22 cellular contexts compared by ENCODE assay signal in the genomic region with DNA sequence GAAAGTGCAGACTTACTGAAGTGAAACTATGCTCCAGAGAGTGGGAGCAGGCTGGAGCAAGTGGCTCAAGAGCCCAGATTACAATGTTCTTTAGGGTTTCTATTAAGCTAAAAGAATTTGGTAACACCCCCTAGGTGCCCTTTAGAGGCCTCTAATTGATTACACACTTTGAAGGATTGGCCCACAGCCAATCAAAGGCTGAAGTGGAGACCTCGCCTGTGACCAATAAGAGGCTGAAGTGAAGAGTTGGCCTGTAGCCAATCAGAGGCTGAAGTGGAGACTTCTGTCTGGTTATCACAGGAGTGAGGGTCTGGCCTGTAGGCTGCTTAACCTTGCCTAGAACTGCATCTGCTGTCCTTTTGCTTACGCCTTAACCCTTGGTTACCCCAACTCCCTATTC. TPM values are rescaled to one million over a fixed set of nuclear protein-coding genes. Genes with fewer than 3 reads are reported as not detected.
DNase-seq lines count a peak whose midpoint lies in the region; ATAC-seq and TF ChIP-seq lines count a peak whose summit lies in the region.
"Had no signal": no experiment of that assay in that cellular context is flagged by ENCODE, and none has a peak within 500 bp of the region (broad histone marks: within the 10 kb centered on the region; RNA-seq: fewer than 3 reads in every experiment).

No MANE protein-coding gene starts in this region.

- TF ChIP-seq CTCF in WTC11 (IDR thresholded peaks at IDR 0.05) (no peak), neural progenitor cell (IDR thresholded peaks at IDR 0.05) (no peak), uterus (IDR thresholded peaks at IDR 0.05) (no peak)

- POLR2A ChIA-PET in WTC11 (lab: Charles Lee) = no interaction called here

- no peaks in the 10 kb centered on the region for H3F3A ChIP-seq in neural progenitor cell (ENCODE audit: low read depth)

- H3K79me2 ChIP-seq in neural progenitor cell (ENCODE audit: low read depth) = no peaks in the 10 kb centered on the region

- H3K4me1 ChIP-seq in neural progenitor cell (no peaks in the 10 kb centered on the region), uterus (no peaks in the 10 kb centered on the region)

- H3K9me3 ChIP-seq in neural progenitor cell (ENCODE audit: low read depth) (no peaks in the 10 kb centered on the region), uterus (no peaks in the 10 kb centered on the region)

- H3K4me2 ChIP-seq in neural progenitor cell = no peak overlapping the region

- H3K27me3 ChIP-seq in neural progenitor cell (no peaks in the 10 kb centered on the region), uterus (no peaks in the 10 kb centered on the region)

- H3K9me3 Mint-ChIP-seq in WTC11 = no peaks in the 10 kb centered on the region
- no peaks in the 10 kb centered on the region for H3K9me3 Mint-ChIP-seq in neural progenitor cell

- DNase-seq in NCI-H748 (lab: John Stamatoyannopoulos, UW; ENCODE audit: unreplicated experiment) (peak; percentile 32), NCI-H748 treated with DMSO at 0.1 percent for 48 hours (lab: John Stamatoyannopoulos, UW) (no peak), NAMALWA (ENCODE audit: low spot score) (peak; percentile 2), WTC11 (ENCODE audit: low spot score) (no peak), neural progenitor cell (ENCODE audit: low spot score) (no peak), uterus (no peak), hepatic stellate cell (ENCODE audit: low spot score) (no peak)
- DNase-seq: DMS153; Kasumi-1; MM.1S; NCI-H1436; NCI-H2107; NCI-H446 treated with DMSO at 0.1 percent for 48 hours; NK-92 treated with Interleukin-12 subunit alpha and Interleukin-12 subunit beta, amount 100 ng/mL, for 24 hours; RPMI8226; SIG-M5 had no signal

- no peaks in the 10 kb centered on the region for H3K36me3 ChIP-seq in neural progenitor cell
- H3K36me3 ChIP-seq in uterus = no peaks in the 10 kb centered on the region

- no peaks in the 10 kb centered on the region for H4K20me1 ChIP-seq in neural progenitor cell (ENCODE audit: low read depth)

- no peaks in the 10 kb centered on the region for H3K4me1 Mint-ChIP-seq in WTC11
- peaks cover 6% of the 10 kb centered on the region for H3K4me1 Mint-ChIP-seq in neural progenitor cell

- H2AFZ ChIP-seq in neural progenitor cell (replicated peaks) = peak overlapping the region; percentile 63

- CTCF ChIA-PET in WTC11 (lab: Charles Lee) = no interaction called here

- no peaks in the 10 kb centered on the region for H3K36me3 Mint-ChIP-seq in WTC11
- H3K36me3 Mint-ChIP-seq in neural progenitor cell = no peaks in the 10 kb centered on the region
- H3K36me3 Mint-ChIP-seq: CD14-positive monocyte had no signal

- no peak overlapping the region for H3K27ac Mint-ChIP-seq in WTC11
- no peak overlapping the region for H3K27ac Mint-ChIP-seq in neural progenitor cell
- H3K27ac Mint-ChIP-seq: CD14-positive monocyte had no signal

- intact Hi-C loops in uterus (cut with DNase I; ENCODE audit: low total_unique reads) = no loop called here

- H3K27me3 Mint-ChIP-seq in WTC11 (ENCODE audit: low read depth) (peaks cover 3% of the 10 kb centered on the region; the same call in 1 of the 2 replicates), neural progenitor cell (ENCODE audit: insufficient read depth, low read depth) (peaks cover 2% of the 10 kb centered on the region)

- no peak overlapping the region for H3K4me3 Mint-ChIP-seq in WTC11
- no peak overlapping the region for H3K4me3 Mint-ChIP-seq in neural progenitor cell
- H3K4me3 Mint-ChIP-seq: CD14-positive monocyte had no signal

- ATAC-seq in WTC11 = peak; percentile 67
- no peak for ATAC-seq in GM21737 (IDR thresholded peaks at IDR 0.05; ENCODE audit: unreplicated experiment)
- ATAC-seq: HepG2 had no signal

- H3K27ac ChIP-seq in neural progenitor cell (no peak overlapping the region), uterus (no peak overlapping the region)

- no peak for TF ChIP-seq POLR2A in uterus (IDR thresholded peaks at IDR 0.05)

- no peak overlapping the region for H3K9ac ChIP-seq in neural progenitor cell

- no peak overlapping the region for H3K4me3 ChIP-seq in neural progenitor cell
- no peak overlapping the region for H3K4me3 ChIP-seq in uterus

TF ChIP-seq in WTC11, 78 proteins besides CTCF, POLR2A, EP300 and RAD21:
- TF ChIP-seq NFYB (CRISPR knock-in tag; conservative IDR thresholded peaks at IDR 0.05; ENCODE audit: low read depth) = peak; percentile 53
- TF ChIP-seq HMGA2 (CRISPR knock-in tag; IDR thresholded peaks at IDR 0.05) = no peak
- no peak for TF ChIP-seq GTF2I (CRISPR knock-in tag; conservative IDR thresholded peaks at IDR 0.05)
- TF ChIP-seq CREB1 (CRISPR knock-in tag; IDR thresholded peaks at IDR 0.05) = no peak
- TF ChIP-seq SMAD4 (CRISPR knock-in tag; IDR thresholded peaks at IDR 0.05) = no peak
TF ChIP-seq in WTC11: peak in this region for 1.

RNA-seq across cellular contexts. Expression of gene SPATA31C2, which starts 46.7 kb away (rescaled TPM):
- total RNA-seq in WTC11 (2021) = 0.04 to 0.09 TPM (median 0.05 TPM) in 3 replicates
- total RNA-seq in neural progenitor cell (ENCODE audit: low replicate concordance) = 0.03 TPM in 1 of 2 replicates, not detected in the other
- under 1 TPM in 1 of 4 donors, not detected in 3; 0.14 TPM for total RNA-seq in uterus
- total RNA-seq: H4; HepG2; OCI-LY7; T-helper 2 cell treated with Interferon-gamma antibody and Interleukin-4, amounts not matched to agents 100 ng/mL and 5 ng/mL, for 36 hours had no signal

Comparison
In these comparisons a context has a peak if more than half of its experiments do, and no peak if none do; other contexts are left out.
1. DNase-seq: peak in NCI-H748 (single experiment) and NAMALWA (single experiment); none in NCI-H748 treated with DMSO at 0.1 percent for 48 hours (single experiment), WTC11 (single experiment), neural progenitor cell (single experiment), uterus (0 of 2) and hepatic stellate cell (single experiment).